8 cellular contexts compared by ENCODE assay signal in genomic region chr14:103078420-103078749, GRCh38. TPM values are rescaled to one million over a fixed set of nuclear protein-coding genes. Genes with fewer than 3 reads are reported as not detected.
DNase-seq lines count a peak whose midpoint lies in the region; ATAC-seq and TF ChIP-seq lines count a peak whose summit lies in the region.

No MANE protein-coding gene starts in this region.

- peak; percentile 70 for ATAC-seq in mucosa of descending colon
- ATAC-seq in GM21619 (IDR thresholded peaks at IDR 0.05; ENCODE audit: unreplicated experiment), result no peak

- WGBS in endodermal cell (ENCODE audit: insufficient coverage in 1 of 2, insufficient read length in 1 of 2), 2 experiments, result 3 to 17% methylated on average over 3 to 9 of the region's 9 CpGs

- peak; percentile 95 for TF ChIP-seq CTCF in GM12873 (IDR thresholded peaks at IDR 0.05; ENCODE audit: insufficient read depth, low read depth, low read length, missing control alignments)
- peak; percentile 83 for TF ChIP-seq CTCF in endodermal cell (conservative IDR thresholded peaks at IDR 0.05)
- TF ChIP-seq CTCF in mucosa of descending colon (IDR thresholded peaks at IDR 0.05), result peak; percentile 63

- DNase-seq in HT-29 (ENCODE audit: low spot score) (peak; percentile 88), endodermal cell (peak; percentile 90), mucosa of descending colon (peak; percentile 80 to 88 (median 83))
- peak; percentile 48 for DNase-seq in NK-92 treated with Interleukin-12 subunit alpha and Interleukin-12 subunit beta, amount 100 ng/mL, for 24 hours (lab: John Stamatoyannopoulos, UW)
- peak; percentile 45 to 62 for DNase-seq in activated CD8-positive, alpha-beta memory T cell treated with anti-CD3 and anti-CD28 coated beads for 1 hour (ENCODE audit: extremely low read depth in 1 of 2, low read depth in 1 of 2)
- DNase-seq in stimulated activated CD8-positive, alpha-beta memory T cell treated with anti-CD3 and anti-CD28 coated beads, Interleukin-4, amount 100 ng/mL, for 24 hours (ENCODE audit: low read depth), result peak; percentile 54

- intact Hi-C loops in mucosa of descending colon (cut with DNase I, micrococcal nuclease), result no loop called here

- H3K9me3 ChIP-seq in endodermal cell (ENCODE audit: control insufficient read depth, low read length) (no peaks in the 10 kb centered on the region), mucosa of descending colon (no peaks in the 10 kb centered on the region)

- no peaks in the 10 kb centered on the region for H3K4me1 Mint-ChIP-seq in endodermal cell

- H3K36me3 ChIP-seq in endodermal cell (ENCODE audit: control insufficient read depth, insufficient read depth, low read length) (no peaks in the 10 kb centered on the region), mucosa of descending colon (ENCODE audit: low read depth) (no peaks in the 10 kb centered on the region)

- H3K4me1 ChIP-seq in endodermal cell (ENCODE audit: control insufficient read depth, insufficient read depth, low read length), result no peaks in the 10 kb centered on the region
- H3K4me1 ChIP-seq in mucosa of descending colon (ENCODE audit: low read depth), result peaks cover 9% of the 10 kb centered on the region

- H3K4me3 ChIP-seq in endodermal cell (ENCODE audit: low read length), result no peak overlapping the region
- no peak overlapping the region for H3K4me3 ChIP-seq in mucosa of descending colon

- H3K4me3 Mint-ChIP-seq in endodermal cell, result no peak overlapping the region

- H3K9ac ChIP-seq in endodermal cell (ENCODE audit: extremely low read depth, low read length, poor library complexity, severe bottlenecking), result no peak overlapping the region

- no peaks in the 10 kb centered on the region for H3K9me3 Mint-ChIP-seq in endodermal cell

- no peaks in the 10 kb centered on the region for H3K36me3 Mint-ChIP-seq in endodermal cell (ENCODE audit: low read depth)

- H3K27ac ChIP-seq in endodermal cell (ENCODE audit: low read depth, low read length), result no peak overlapping the region

- H3K27ac Mint-ChIP-seq in endodermal cell, result no peak overlapping the region

- peaks cover 6% of the 10 kb centered on the region for H3K27me3 Mint-ChIP-seq in endodermal cell (ENCODE audit: insufficient read depth)

- H3K27me3 ChIP-seq in endodermal cell (ENCODE audit: control insufficient read depth, insufficient read depth, low read length, poor library complexity, severe bottlenecking), result peaks cover 39% of the 10 kb centered on the region

RNA-seq across cellular contexts. Expression of gene LBHD2, which starts 5.6 kb away (rescaled TPM):
- total RNA-seq in HT-29 (2014; rRNA removed; shearing (Covaris generic)), result not detected in 2 replicates
- total RNA-seq in endodermal cell (not detected), mucosa of descending colon (not detected)
- not detected for polyA plus RNA-seq in endodermal cell (2013, experiment 1 of 2)
- polyA plus RNA-seq in endodermal cell (2013, experiment 2 of 2), result not detected

RNA-seq across cellular contexts. Expression of gene EXOC3L4, which starts 16.1 kb away (rescaled TPM):
- total RNA-seq in HT-29 (2014; rRNA removed; shearing (Covaris generic)), result 3.9 and 6.2 TPM in 2 replicates
- 1 to 10 TPM; 2.5 to 3.6 TPM for total RNA-seq in endodermal cell
- polyA plus RNA-seq in endodermal cell (2013, experiment 1 of 2), result 0.21 TPM
- not detected for polyA plus RNA-seq in endodermal cell (2013, experiment 2 of 2)
- 10 to 100 TPM; 16.7 to 29.1 (median 26.1) TPM for total RNA-seq in mucosa of descending colon

RNA-seq across cellular contexts. Expression of gene CDC42BPB, which starts 21.0 kb away (rescaled TPM):
- 40.0 and 51.0 TPM in 2 replicates for total RNA-seq in HT-29 (2014; rRNA removed; shearing (Covaris generic))
- total RNA-seq in endodermal cell (100 to 1,000 TPM; 120 to 123 TPM), mucosa of descending colon (100 to 1,000 TPM in 1 of 3 donors, 10 to 100 TPM in 2; 77.6 to 106 (median 84.4) TPM)
- 82.7 TPM for polyA plus RNA-seq in endodermal cell (2013, experiment 1 of 2)
- 80.3 TPM for polyA plus RNA-seq in endodermal cell (2013, experiment 2 of 2)

RNA-seq across cellular contexts. Expression of gene TNFAIP2, which starts 44.9 kb away (rescaled TPM):
- 145 and 168 TPM in 2 replicates for total RNA-seq in HT-29 (2014; rRNA removed; shearing (Covaris generic))
- 10 to 100 TPM; 16.8 to 19.4 TPM for total RNA-seq in endodermal cell
- 57.6 TPM for polyA plus RNA-seq in endodermal cell (2013, experiment 1 of 2)
- 59.4 TPM for polyA plus RNA-seq in endodermal cell (2013, experiment 2 of 2)
- 10 to 100 TPM; 22.0 to 67.4 (median 40.2) TPM for total RNA-seq in mucosa of descending colon
